9 cellular contexts compared by ENCODE assay signal in genomic region chr1:181083842-181084605, GRCh38. TPM values are rescaled to one million over a fixed set of nuclear protein-coding genes. Genes with fewer than 3 reads are reported as not detected.
DNase-seq lines count a peak whose midpoint lies in the region; ATAC-seq and TF ChIP-seq lines count a peak whose summit lies in the region.
"Had no signal": no experiment of that assay in that cellular context is flagged by ENCODE, and none has a peak within 500 bp of the region (broad histone marks: within the 10 kb centered on the region; RNA-seq: fewer than 3 reads in every experiment).

No MANE protein-coding gene starts in this region.

- H3K27me3 Mint-ChIP-seq in CD4-positive, alpha-beta T cell: peaks cover 5% of the 10 kb centered on the region
- H3K27me3 Mint-ChIP-seq in activated naive CD4-positive, alpha-beta T cell treated with anti-CD3 and anti-CD28 coated beads for 36 hours (ENCODE audit: low read depth): no peaks in the 10 kb centered on the region

- H3K36me3 Mint-ChIP-seq in CD4-positive, alpha-beta T cell (ENCODE audit: low read depth): peaks cover 4% of the 10 kb centered on the region
- H3K36me3 Mint-ChIP-seq in activated naive CD4-positive, alpha-beta T cell treated with anti-CD3 and anti-CD28 coated beads for 36 hours (ENCODE audit: low read depth): peaks cover 4% of the 10 kb centered on the region
- peaks cover 13% of the 10 kb centered on the region for H3K36me3 Mint-ChIP-seq in stimulated activated effector memory CD8-positive, alpha-beta T cell treated with anti-CD3 and anti-CD28 coated beads, Interleukin-12 subunit alpha, Interleukin-12 subunit beta, amount 100 ng/mL, for 72 hours

- H3K4me2 ChIP-seq in PC-9 (0 out of 2 replicates have a peak overlapping the region, but pooled peaks have one; percentile 11), hepatocyte (no peak overlapping the region)

- peak; percentile 68 for TF ChIP-seq CTCF in CD4-positive, alpha-beta T cell (IDR thresholded peaks at IDR 0.05)
- TF ChIP-seq CTCF in PC-9 (conservative IDR thresholded peaks at IDR 0.05) (0 out of 2 replicates have a peak, but pooled peaks have one; percentile 32), hepatocyte (IDR thresholded peaks at IDR 0.05; ENCODE audit: poor library complexity) (peak; percentile 51), omental fat pad (IDR thresholded peaks at IDR 0.05) (no peak)

- H3K79me2 ChIP-seq in PC-9 (ENCODE audit: low read depth) (peaks cover 15% of the 10 kb centered on the region), hepatocyte (peaks cover under 1% of the 10 kb centered on the region)

- BruUV-seq in PC-9 (replicated peaks; lab: Mats Ljungman, UMichigan): no TSS peak

- CTCF ChIA-PET in CD4-positive, alpha-beta T cell (lab: Charles Lee): interaction anchor here (0.6 to 3.8 kb wide), 20 partner anchors 14 to 568 kb away, joined by 3 to 54 read pairs (median 5); partner anchors contain the start of gene STX6
- CTCF ChIA-PET in PC-9 (lab: Charles Lee): interaction anchor here (0.6 to 0.8 kb wide), 3 partner anchors 9 to 60 kb away, joined by 3 to 4 read pairs (median 4); no protein-coding TSS in a partner anchor
- CTCF ChIA-PET in activated naive CD4-positive, alpha-beta T cell treated with anti-CD3 and anti-CD28 coated beads for 36 hours (lab: Charles Lee): interaction anchor here (0.6 to 5.5 kb wide), 19 partner anchors 9 to 201 kb away, joined by 3 to 129 read pairs (median 4); no protein-coding TSS in a partner anchor

- H3K9me3 ChIP-seq in CD4-positive, alpha-beta T cell (ENCODE audit: control insufficient read depth, low read length): no peaks in the 10 kb centered on the region
- H3K9me3 ChIP-seq in PC-9 (ENCODE audit: insufficient read depth, low read depth): no peaks in the 10 kb centered on the region
- no peaks in the 10 kb centered on the region for H3K9me3 ChIP-seq in hepatocyte (ENCODE audit: low read depth)
- H3K9me3 ChIP-seq: ovary had no signal

- no peak overlapping the region for H3K4me3 ChIP-seq in PC-9
- H3K4me3 ChIP-seq in hepatocyte: no peak overlapping the region
- H3K4me3 ChIP-seq: ovary had no signal

- 27% methylated on average over 6 of the region's 6 CpGs for WGBS in hepatocyte (ENCODE audit: low lambda C conversion rate, missing lambda C conversion rate)

- no peak overlapping the region for H3K27ac ChIP-seq in CD4-positive, alpha-beta T cell (ENCODE audit: low read depth, low read length)
- H3K27ac ChIP-seq in PC-9 (0 out of 2 replicates have a peak overlapping the region, but pooled peaks have one; percentile 4), hepatocyte (no peak overlapping the region)
- H3K27ac ChIP-seq: ovary had no signal

- H3K27ac Mint-ChIP-seq in CD4-positive, alpha-beta T cell: no peak overlapping the region
- H3K27ac Mint-ChIP-seq in activated naive CD4-positive, alpha-beta T cell treated with anti-CD3 and anti-CD28 coated beads for 36 hours: no peak overlapping the region
- H3K27ac Mint-ChIP-seq in stimulated activated effector memory CD8-positive, alpha-beta T cell treated with anti-CD3 and anti-CD28 coated beads, Interleukin-12 subunit alpha, Interleukin-12 subunit beta, amount 100 ng/mL, for 72 hours: no peak overlapping the region

- H3K9me3 Mint-ChIP-seq in CD4-positive, alpha-beta T cell: no peaks in the 10 kb centered on the region
- H3K9me3 Mint-ChIP-seq in activated naive CD4-positive, alpha-beta T cell treated with anti-CD3 and anti-CD28 coated beads for 36 hours: no peaks in the 10 kb centered on the region
- H3K9me3 Mint-ChIP-seq in stimulated activated effector memory CD8-positive, alpha-beta T cell treated with anti-CD3 and anti-CD28 coated beads, Interleukin-12 subunit alpha, Interleukin-12 subunit beta, amount 100 ng/mL, for 72 hours: no peaks in the 10 kb centered on the region

- ATAC-seq in CD4-positive, alpha-beta T cell (ENCODE audit: poor library complexity): peak; percentile 60
- ATAC-seq in GM18861 (IDR thresholded peaks at IDR 0.05; ENCODE audit: unreplicated experiment) (peak; percentile 34), HG03571 (IDR thresholded peaks at IDR 0.05; ENCODE audit: unreplicated experiment) (peak; percentile 33), omental fat pad (ENCODE audit: low FRiP score) (no peak)
- ATAC-seq in stimulated activated effector memory CD8-positive, alpha-beta T cell treated with anti-CD3 and anti-CD28 coated beads, Interleukin-12 subunit alpha, Interleukin-12 subunit beta, amount 100 ng/mL, for 72 hours: peak; percentile 43

- H3K4me1 Mint-ChIP-seq in CD4-positive, alpha-beta T cell (ENCODE audit: low read depth): peaks cover 17% of the 10 kb centered on the region
- H3K4me1 Mint-ChIP-seq in activated naive CD4-positive, alpha-beta T cell treated with anti-CD3 and anti-CD28 coated beads for 36 hours (ENCODE audit: low read depth): peaks cover 25% of the 10 kb centered on the region
- H3K4me1 Mint-ChIP-seq in stimulated activated effector memory CD8-positive, alpha-beta T cell treated with anti-CD3 and anti-CD28 coated beads, Interleukin-12 subunit alpha, Interleukin-12 subunit beta, amount 100 ng/mL, for 72 hours: peaks cover 31% of the 10 kb centered on the region

- peak in 9 of 10 experiments; percentile 27 to 61 (median 47) for DNase-seq in CD4-positive, alpha-beta T cell
- DNase-seq in PC-9: peak in 1 of 2 experiments; percentile 56
- DNase-seq in activated naive CD4-positive, alpha-beta T cell treated with anti-CD3 and anti-CD28 coated beads for 36 hours: peak; percentile 76
- peak; percentile 67 for DNase-seq in hepatocyte (ENCODE audit: low spot score)
- DNase-seq in stimulated activated effector memory CD8-positive, alpha-beta T cell treated with anti-CD3 and anti-CD28 coated beads, Interleukin-12 subunit alpha, Interleukin-12 subunit beta, amount 100 ng/mL, for 72 hours (ENCODE audit: low spot score in 2 of 2): no peak
- DNase-seq in omental fat pad (ENCODE audit: low spot score): no peak

- H3K4me1 ChIP-seq in PC-9 (replicated peaks; ENCODE audit: insufficient read depth): peaks cover 19% of the 10 kb centered on the region
- H3K4me1 ChIP-seq in hepatocyte (ENCODE audit: insufficient read depth): no peaks in the 10 kb centered on the region

- H4K20me1 ChIP-seq in PC-9 (ENCODE audit: insufficient read depth) (no peaks in the 10 kb centered on the region), hepatocyte (ENCODE audit: insufficient read depth, poor library complexity, severe bottlenecking) (no peaks in the 10 kb centered on the region)

- H2AFZ ChIP-seq in PC-9 (no peak overlapping the region), hepatocyte (no peak overlapping the region)

- peaks cover 40% of the 10 kb centered on the region for H3F3A ChIP-seq in PC-9 (ENCODE audit: insufficient read depth, low read depth)

- POLR2A ChIA-PET in CD4-positive, alpha-beta T cell (lab: Charles Lee): interaction anchor here (0.8 to 1.2 kb wide), 7 partner anchors 21 to 82 kb away, joined by 4 to 8 read pairs (median 6); no protein-coding TSS in a partner anchor
- POLR2A ChIA-PET in PC-9 (lab: Charles Lee; ENCODE audit: unreplicated experiment): no interaction called here

- no peaks in the 10 kb centered on the region for H3K27me3 ChIP-seq in CD4-positive, alpha-beta T cell (ENCODE audit: control insufficient read depth, insufficient read depth, low read length)
- H3K27me3 ChIP-seq in PC-9 (ENCODE audit: insufficient read depth, low read depth) (no peaks in the 10 kb centered on the region), hepatocyte (no peaks in the 10 kb centered on the region)
- H3K27me3 ChIP-seq: ovary had no signal

- H3K9me2 ChIP-seq in PC-9 (ENCODE audit: insufficient read depth) (no peaks in the 10 kb centered on the region), hepatocyte (replicated peaks; ENCODE audit: insufficient read depth) (no peaks in the 10 kb centered on the region)

- intact Hi-C loops in CD4-positive, alpha-beta T cell (cut with DNase I, micrococcal nuclease): loop anchor here (1.0 to 2.0 kb wide), 5 partner anchors 43 to 313 kb away; no protein-coding TSS in a partner anchor
- intact Hi-C loops in PC-9 (cut with micrococcal nuclease; ENCODE audit: unreplicated experiment): no loop called here
- intact Hi-C loops in activated naive CD4-positive, alpha-beta T cell treated with anti-CD3 and anti-CD28 coated beads for 36 hours (cut with micrococcal nuclease): loop anchor here (1.0 to 2.0 kb wide), 5 partner anchors 46 to 339 kb away; no protein-coding TSS in a partner anchor

- no peak overlapping the region for H3K4me3 Mint-ChIP-seq in CD4-positive, alpha-beta T cell
- no peak overlapping the region for H3K4me3 Mint-ChIP-seq in activated naive CD4-positive, alpha-beta T cell treated with anti-CD3 and anti-CD28 coated beads for 36 hours
- no peak overlapping the region for H3K4me3 Mint-ChIP-seq in stimulated activated effector memory CD8-positive, alpha-beta T cell treated with anti-CD3 and anti-CD28 coated beads, Interleukin-12 subunit alpha, Interleukin-12 subunit beta, amount 100 ng/mL, for 72 hours

- H3K36me3 ChIP-seq in PC-9 (ENCODE audit: low read depth) (no peaks in the 10 kb centered on the region), hepatocyte (replicated peaks; ENCODE audit: insufficient read depth, low read depth) (no peaks in the 10 kb centered on the region)
- H3K36me3 ChIP-seq: ovary had no signal

RNA-seq across cellular contexts. Expression of gene IER5, which starts 4.5 kb away (rescaled TPM):
- 10 to 100 TPM; 53.8 to 54.1 TPM for total RNA-seq in CD4-positive, alpha-beta T cell
- 21.2 and 23.4 TPM in 2 replicates for total RNA-seq in PC-9 (2021)
- 10 to 100 TPM; 33.5 to 34.4 TPM for total RNA-seq in activated naive CD4-positive, alpha-beta T cell treated with anti-CD3 and anti-CD28 coated beads for 36 hours
- total RNA-seq in hepatocyte: 13.0 and 16.6 TPM in 2 replicates
- polyA plus RNA-seq in hepatocyte: 18.2 and 23.1 TPM in 2 replicates
- total RNA-seq in omental fat pad: 10 to 100 TPM in 2 of 4 donors, 1 to 10 TPM in 2; 6.7 to 45.4 (median 19.5) TPM

RNA-seq across cellular contexts. Expression of gene MR1, which starts 50.2 kb away (rescaled TPM):
- total RNA-seq in CD4-positive, alpha-beta T cell: 10 to 100 TPM; 16.2 to 18.1 TPM
- 11.2 and 15.5 TPM in 2 replicates for total RNA-seq in PC-9 (2021)
- 10 to 100 TPM; 22.5 to 25.0 TPM for total RNA-seq in activated naive CD4-positive, alpha-beta T cell treated with anti-CD3 and anti-CD28 coated beads for 36 hours
- 7.8 and 8.9 TPM in 2 replicates for total RNA-seq in hepatocyte
- 8.8 and 10.6 TPM in 2 replicates for polyA plus RNA-seq in hepatocyte
- total RNA-seq in omental fat pad: 10 to 100 TPM; 12.5 to 16.2 (median 13.1) TPM

Comparison
In these comparisons a context has a peak if more than half of its experiments do, and no peak if none do; other contexts are left out.
1. DNase-seq: peak in CD4-positive, alpha-beta T cell (9 of 10), activated naive CD4-positive, alpha-beta T cell treated with anti-CD3 and anti-CD28 coated beads for 36 hours (single experiment) and hepatocyte (single experiment); none in stimulated activated effector memory CD8-positive, alpha-beta T cell treated with anti-CD3 and anti-CD28 coated beads, Interleukin-12 subunit alpha, Interleukin-12 subunit beta, amount 100 ng/mL, for 72 hours (0 of 2) and omental fat pad (single experiment).
2. CTCF ChIP-seq: peak in CD4-positive, alpha-beta T cell (single experiment), PC-9 (single experiment) and hepatocyte (single experiment); none in omental fat pad (0 of 3).